19 cellular contexts compared by ENCODE assay signal in genomic region chr12:5437122-5437521, GRCh38. TPM values are rescaled to one million over a fixed set of nuclear protein-coding genes. Genes with fewer than 3 reads are reported as not detected.
"Had no signal": no experiment of that assay in that cellular context is flagged by ENCODE, and none has a peak within 500 bp of the region (broad histone marks: within the 10 kb centered on the region; RNA-seq: fewer than 3 reads in every experiment).

No MANE protein-coding gene starts in this region.

- H3K9me3 ChIP-seq: breast epithelium, uterus had no signal

- DNase-seq: activated CD4-positive, alpha-beta memory T cell treated with anti-CD3 and anti-CD28 coated beads for 36 hours; activated CD4-positive, alpha-beta T cell treated with anti-CD3 and anti-CD28 coated beads for 36 hours; activated CD8-positive, alpha-beta memory T cell treated with anti-CD3 and anti-CD28 coated beads, Interleukin-2, amount 10 ng/mL, durations not matched to agents 7 days and 5 days; activated naive CD4-positive, alpha-beta T cell treated with anti-CD3 and anti-CD28 coated beads for 36 hours; activated naive CD8-positive, alpha-beta T cell treated with anti-CD3 and anti-CD28 coated beads, Interleukin-2, amount 50 U/mL, for 24 hours; activated T-cell treated with anti-CD3 and anti-CD28 coated beads, Interleukin-2, amount 50 U/mL, for 1 hour; aorta; foreskin keratinocyte; mesendoderm; occipital lobe; stimulated activated CD4-positive, alpha-beta T cell treated with anti-CD3 and anti-CD28 coated beads, Interleukin-1b, Interleukin-23, amount 100 ng/mL, for 48 hours; T-helper 17 cell; uterus had no signal

- H3K36me3 ChIP-seq: breast epithelium, uterus had no signal

- H3K27ac ChIP-seq: breast epithelium, foreskin keratinocyte had no signal

- H3K4me1 ChIP-seq: foreskin keratinocyte had no signal

- H3K4me3 ChIP-seq: breast epithelium, uterus had no signal

- ATAC-seq: activated CD4-positive, alpha-beta T cell treated with anti-CD3 and anti-CD28 coated beads for 36 hours; activated CD8-positive, alpha-beta memory T cell treated with anti-CD3 and anti-CD28 coated beads, Interleukin-2, amount 10 ng/mL, durations not matched to agents 7 days and 5 days; activated naive CD8-positive, alpha-beta T cell treated with anti-CD3 and anti-CD28 coated beads, Interleukin-2, amount 50 U/mL, for 24 hours; foreskin keratinocyte; left lobe of liver; natural killer cell treated with Interleukin-12 subunit alpha and Interleukin-12 subunit beta and Interleukin-15 and Interleukin-18, amount 100 ng/mL, for 72 hours; sciatic nerve; T-helper 17 cell had no signal

RNA-seq across cellular contexts. Expression of gene NTF3, which starts 5.2 kb away (rescaled TPM):
- total RNA-seq: activated CD4-positive, alpha-beta memory T cell treated with anti-CD3 and anti-CD28 coated beads for 36 hours; activated CD4-positive, alpha-beta T cell treated with anti-CD3 and anti-CD28 coated beads for 36 hours; activated CD8-positive, alpha-beta memory T cell treated with anti-CD3 and anti-CD28 coated beads, Interleukin-2, amount 10 ng/mL, durations not matched to agents 7 days and 5 days; activated naive CD4-positive, alpha-beta T cell treated with anti-CD3 and anti-CD28 coated beads for 36 hours; activated T-helper 2 cell treated with anti-CD3 and anti-CD28 coated beads, Interferon-gamma antibody, Interleukin-2, Interleukin-4, amounts not matched to agents 10 μg/mL and 5 μg/mL and 100 μg/mL, durations not matched to agents 14 hours and 24 hours and 36 hours; endothelial cell of umbilical vein; foreskin keratinocyte; natural killer cell treated with Interleukin-12 subunit alpha and Interleukin-12 subunit beta and Interleukin-15 and Interleukin-18, amount 100 ng/mL, for 72 hours; T-helper 17 cell had no signal
- polyA plus RNA-seq: endothelial cell of umbilical vein, foreskin keratinocyte had no signal
